8 cellular contexts compared by ENCODE assay signal in the genomic region with DNA sequence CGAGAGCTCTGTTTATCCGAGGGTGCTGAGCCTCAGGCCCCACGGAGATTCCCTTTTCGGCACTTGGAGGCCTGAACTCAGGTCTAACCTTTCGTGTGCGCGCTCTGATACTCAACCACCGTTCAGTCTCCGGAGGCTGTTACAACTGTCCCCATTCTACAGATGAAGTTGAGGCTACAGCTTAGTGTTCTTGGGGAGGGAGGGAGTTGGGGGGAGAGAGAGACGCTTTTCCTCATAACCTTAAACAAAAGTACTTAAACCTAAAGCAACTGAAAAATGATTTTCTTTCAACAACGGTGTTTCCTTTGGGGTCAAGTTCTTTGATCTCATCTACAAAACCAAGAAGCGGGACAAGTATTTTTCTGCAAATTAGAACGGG. TPM values are rescaled to one million over a fixed set of nuclear protein-coding genes. Genes with fewer than 3 reads are reported as not detected.
A peak's percentile ranks its signal among the peaks of the same experiment; 100 is the strongest.
DNase-seq lines count a peak whose midpoint lies in the region; ATAC-seq and TF ChIP-seq lines count a peak whose summit lies in the region.

No MANE protein-coding gene starts in this region.

- H3K36me3 ChIP-seq in heart right ventricle (peaks cover 0 to 12% (median 0%) of the 10 kb centered on the region in 9 donors), upper lobe of left lung (peaks cover 0 to 6% (median 2%) of the 10 kb centered on the region in 4 donors)

- no peak for TF ChIP-seq EP300 in upper lobe of left lung (IDR thresholded peaks at IDR 0.05)

- no peak for TF ChIP-seq POLR2A in upper lobe of left lung (IDR thresholded peaks at IDR 0.05)

- peaks cover 0 to 41% (median 10%) of the 10 kb centered on the region in 9 donors for H3K4me1 ChIP-seq in heart right ventricle
- peaks cover 9 to 37% (median 17%) of the 10 kb centered on the region in 4 donors for H3K4me1 ChIP-seq in upper lobe of left lung
- H3K4me1 ChIP-seq in foreskin keratinocyte, result no peaks in the 10 kb centered on the region

- H3K4me1 Mint-ChIP-seq in memory B cell, result peaks cover 15% of the 10 kb centered on the region

- H3K27ac Mint-ChIP-seq in memory B cell, result peak overlapping the region; percentile 88

- no peak for TF ChIP-seq CTCF in heart right ventricle (IDR thresholded peaks at IDR 0.05)
- no peak for TF ChIP-seq CTCF in astrocyte of the cerebellum (IDR thresholded peaks at IDR 0.05; ENCODE audit: low read depth, low read length, missing control alignments)
- TF ChIP-seq CTCF in upper lobe of left lung (IDR thresholded peaks at IDR 0.05), result no peak
- no peak for TF ChIP-seq CTCF in foreskin keratinocyte (conservative IDR thresholded peaks at IDR 0.05)

- H3K9me3 Mint-ChIP-seq in memory B cell, result no peaks in the 10 kb centered on the region

- intact Hi-C loops in heart right ventricle (cut with DNase I), result loop anchor here in 2 of 10 donors (10.0 kb wide), 2 partner anchors 526 to 556 kb away; no protein-coding TSS in a partner anchor
- intact Hi-C loops in Right ventricle myocardium inferior (cut with DNase I), result no loop called here

- ATAC-seq in heart right ventricle, result no peak
- no peak for ATAC-seq in Right ventricle myocardium inferior
- ATAC-seq in memory B cell (ENCODE audit: low read depth), result no peak
- ATAC-seq in upper lobe of left lung (ENCODE audit: low FRiP score in 2 of 2), result no peak
- no peak for ATAC-seq in foreskin keratinocyte

- H3K27me3 ChIP-seq in heart right ventricle (peaks cover 0 to 56% (median 20%) of the 10 kb centered on the region in 7 donors), upper lobe of left lung (peaks cover 0 to 16% (median 10%) of the 10 kb centered on the region in 4 donors), foreskin keratinocyte (peaks cover 8% of the 10 kb centered on the region)

- in situ Hi-C loops in astrocyte of the cerebellum (cut with HindIII; ENCODE audit: low sequenced_read_pairs), result no loop called here

- H3K9me3 ChIP-seq in heart right ventricle (no peaks in the 10 kb centered on the region), upper lobe of left lung (no peaks in the 10 kb centered on the region)

- no peaks in the 10 kb centered on the region for H3K27me3 Mint-ChIP-seq in memory B cell

- DNase-seq in heart right ventricle, result no peak
- DNase-seq in Right ventricle myocardium inferior (ENCODE audit: missing footprints), result no peak
- no peak for DNase-seq in astrocyte of the cerebellum (ENCODE audit: low read depth)
- no peak for DNase-seq in memory B cell (ENCODE audit: low spot score in 2 of 2)
- no peak for DNase-seq in upper lobe of left lung
- DNase-seq in NAMALWA (ENCODE audit: low spot score), result no peak
- no peak for DNase-seq in foreskin keratinocyte
- DNase-seq in mesenteric fat pad (ENCODE audit: low spot score), result no peak

- H3K27ac ChIP-seq in heart right ventricle (peak overlapping the region in 3 of 10 donors; percentile 1 to 85 (median 73)), upper lobe of left lung (peak overlapping the region; percentile 81 to 88 (median 84)), foreskin keratinocyte (no peak overlapping the region)

- H3K4me3 Mint-ChIP-seq in memory B cell, result peak overlapping the region; percentile 96

- H3K36me3 Mint-ChIP-seq in memory B cell, result peaks cover 2% of the 10 kb centered on the region

- 47 to 49% methylated on average over 13 of the region's 13 CpGs for WGBS in heart right ventricle, 2 donors
- 44 to 46% methylated on average over 13 of the region's 13 CpGs for WGBS in upper lobe of left lung, 2 donors

- H3K4me3 ChIP-seq in heart right ventricle (peak overlapping the region in 9 of 10 donors; percentile 39 to 89 (median 74)), astrocyte of the cerebellum (ENCODE audit: low read depth, low read length) (peak overlapping the region; percentile 79), upper lobe of left lung (peak overlapping the region; percentile 75 to 93 (median 79))

RNA-seq across cellular contexts. Expression of gene CHST2, which starts 1.0 kb away (rescaled TPM):
- total RNA-seq in heart right ventricle (1 to 10 TPM in 9 of 10 donors, under 1 TPM in 1; 0.89 to 7.0 (median 1.7) TPM), Right ventricle myocardium inferior (1.9 TPM), upper lobe of left lung (10 to 100 TPM in 4 of 6 donors, 1 to 10 TPM in 2; 2.1 to 12.8 (median 11.7) TPM), foreskin keratinocyte (5.0 and 5.4 TPM in 2 replicates), mesenteric fat pad (13.4 TPM)
- polyA plus RNA-seq in heart right ventricle (1 to 10 TPM in 1 of 2 donors, under 1 TPM in 1; 0.44 to 2.8 TPM), foreskin keratinocyte (3.8 and 4.3 TPM in 2 replicates)
